Comparison of ENCODE assay signal across 17 cellular contexts in the genomic region with DNA sequence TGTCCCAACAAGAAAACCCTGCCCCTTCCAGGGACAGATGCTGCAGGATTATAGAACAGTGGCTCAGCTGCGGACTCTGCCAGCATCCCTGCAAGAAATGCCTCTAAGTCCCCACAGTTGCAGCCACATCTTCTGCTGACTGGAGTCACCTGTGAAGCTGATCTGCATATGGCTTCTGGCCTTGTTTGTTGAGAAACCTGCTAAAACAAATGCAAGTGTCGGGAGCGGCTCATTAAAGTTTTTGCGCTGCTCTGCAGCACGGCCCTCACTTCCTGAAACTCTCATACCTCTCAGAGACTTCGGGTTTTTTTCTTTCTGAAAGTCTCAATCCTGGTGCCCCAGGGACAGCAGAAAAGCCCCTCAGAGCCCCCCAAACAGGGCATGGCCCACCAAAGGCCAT.
DNase-seq lines count a peak whose midpoint lies in the region; ATAC-seq and TF ChIP-seq lines count a peak whose summit lies in the region.
"Had no signal": no experiment of that assay in that cellular context is flagged by ENCODE, and none has a peak within 500 bp of the region (broad histone marks: within the 10 kb centered on the region; RNA-seq: fewer than 3 reads in every experiment).

No MANE protein-coding gene starts in this region.

- peaks cover 12% of the 10 kb centered on the region for H3K4me1 Mint-ChIP-seq in T-helper 1 cell treated with Interleukin-12 subunit alpha and Interleukin-12 subunit beta and Interleukin-4 antibody, amounts not matched to agents 30 μg/mL and 1 μg/mL, for 36 hours (ENCODE audit: low read depth)
- H3K4me1 Mint-ChIP-seq: CD4-positive, CD25-positive, alpha-beta regulatory T cell had no signal

- no peaks in the 10 kb centered on the region for H3K9me2 ChIP-seq in OCI-LY1 (ENCODE audit: low read depth, low read length)

- no peaks in the 10 kb centered on the region for H3K27me3 Mint-ChIP-seq in T-helper 1 cell treated with Interleukin-12 subunit alpha and Interleukin-12 subunit beta and Interleukin-4 antibody, amounts not matched to agents 30 μg/mL and 1 μg/mL, for 36 hours (ENCODE audit: low read depth)
- H3K27me3 Mint-ChIP-seq: CD4-positive, CD25-positive, alpha-beta regulatory T cell had no signal

- peak overlapping the region; percentile 59 for H3K9ac ChIP-seq in OCI-LY1 (ENCODE audit: low read length)
- no peak overlapping the region for H3K9ac ChIP-seq in colonic mucosa (ENCODE audit: low read depth in 2 of 2, low read length in 2 of 2)

- no peaks in the 10 kb centered on the region for H3K36me3 Mint-ChIP-seq in T-helper 1 cell treated with Interleukin-12 subunit alpha and Interleukin-12 subunit beta and Interleukin-4 antibody, amounts not matched to agents 30 μg/mL and 1 μg/mL, for 36 hours (ENCODE audit: low read depth)
- H3K36me3 Mint-ChIP-seq: CD4-positive, CD25-positive, alpha-beta regulatory T cell; IgD-negative memory B cell had no signal

- no peak overlapping the region for H2AFZ ChIP-seq in OCI-LY1 (ENCODE audit: low read length)

- WGBS in transverse colon (ENCODE audit: low coverage in 1 of 2), 2 donors = 38 to 60% methylated on average over 1 to 6 of the region's 6 CpGs

- DNase-seq in T-helper 1 cell = no peak
- peak; percentile 68 for DNase-seq in colonic mucosa
- peak; percentile 18 for DNase-seq in transverse colon
- DNase-seq in EL = no peak
- no peak for DNase-seq in DMS53 (lab: John Stamatoyannopoulos, UW)
- DNase-seq: CD4-positive, CD25-positive, alpha-beta regulatory T cell; DMS79; Karpas-422; NCI-H1417 treated with DMSO at 0.1 percent for 48 hours; NCI-H187; NCI-H446 treated with DMSO at 0.1 percent for 48 hours; SHP77; SW 1271 had no signal

- peak overlapping the region; percentile 50 for H3K4me2 ChIP-seq in OCI-LY1 (ENCODE audit: low read length)

- H3K27ac Mint-ChIP-seq in T-helper 1 cell treated with Interleukin-12 subunit alpha and Interleukin-12 subunit beta and Interleukin-4 antibody, amounts not matched to agents 30 μg/mL and 1 μg/mL, for 36 hours = no peak overlapping the region
- H3K27ac Mint-ChIP-seq: CD4-positive, CD25-positive, alpha-beta regulatory T cell had no signal

- TF ChIP-seq EP300 in transverse colon (IDR thresholded peaks at IDR 0.05; ENCODE audit: low read depth) = no peak

- H3K27me3 ChIP-seq in OCI-LY1 (ENCODE audit: insufficient read depth, low read length) = no peaks in the 10 kb centered on the region
- H3K27me3 ChIP-seq in colonic mucosa = no peaks in the 10 kb centered on the region
- no peaks in the 10 kb centered on the region for H3K27me3 ChIP-seq in transverse colon

- H3K27ac ChIP-seq in OCI-LY1 (ENCODE audit: low read depth, low read length, poor library complexity, severe bottlenecking) (peak overlapping the region; percentile 97), colonic mucosa (no peak overlapping the region), transverse colon (peak overlapping the region in 1 of 4 donors; percentile 64)

- H3K9me3 ChIP-seq in OCI-LY1 (ENCODE audit: low read length) (no peaks in the 10 kb centered on the region), colonic mucosa (no peaks in the 10 kb centered on the region), transverse colon (no peaks in the 10 kb centered on the region)

- in situ Hi-C loops in transverse colon (cut with MboI; ENCODE audit: low pct_ligation_motif_present in 1 of 4, low pct_unique_long_range_greater_than_20kb in 1 of 4, low sequenced_read_pairs in 3 of 4) = no loop called here

- peak overlapping the region; percentile 31 for H3K4me3 Mint-ChIP-seq in T-helper 1 cell treated with Interleukin-12 subunit alpha and Interleukin-12 subunit beta and Interleukin-4 antibody, amounts not matched to agents 30 μg/mL and 1 μg/mL, for 36 hours
- H3K4me3 Mint-ChIP-seq: CD4-positive, CD25-positive, alpha-beta regulatory T cell; IgD-negative memory B cell had no signal

- no peaks in the 10 kb centered on the region for H3K9me3 Mint-ChIP-seq in T-helper 1 cell treated with Interleukin-12 subunit alpha and Interleukin-12 subunit beta and Interleukin-4 antibody, amounts not matched to agents 30 μg/mL and 1 μg/mL, for 36 hours

- no peaks in the 10 kb centered on the region for H3K36me3 ChIP-seq in OCI-LY1 (ENCODE audit: insufficient read depth, low read length)
- no peaks in the 10 kb centered on the region for H3K36me3 ChIP-seq in colonic mucosa
- no peaks in the 10 kb centered on the region for H3K36me3 ChIP-seq in transverse colon

- H3K4me1 ChIP-seq in OCI-LY1 (ENCODE audit: insufficient read depth, low read length, severe bottlenecking) = peaks cover 92% of the 10 kb centered on the region
- no peaks in the 10 kb centered on the region for H3K4me1 ChIP-seq in colonic mucosa
- H3K4me1 ChIP-seq in transverse colon = peaks cover 0 to 32% (median 2%) of the 10 kb centered on the region in 4 donors

- no peak overlapping the region for H3K4me3 ChIP-seq in OCI-LY1 (ENCODE audit: low read depth, low read length, poor library complexity, severe bottlenecking)
- H3K4me3 ChIP-seq in colonic mucosa = no peak overlapping the region
- H3K4me3 ChIP-seq in transverse colon = no peak overlapping the region

- no peak for ATAC-seq in HG03045 (IDR thresholded peaks at IDR 0.05; ENCODE audit: unreplicated experiment)

- intact Hi-C loops in colonic mucosa (cut with DNase I) (no loop called here), transverse colon (cut with DNase I; ENCODE audit: low total_unique reads) (no loop called here)

- no peak for TF ChIP-seq POLR2A in transverse colon (IDR thresholded peaks at IDR 0.05)

- TF ChIP-seq CTCF in OCI-LY1 (IDR thresholded peaks at IDR 0.05; ENCODE audit: low read length) (no peak), colonic mucosa (IDR thresholded peaks at IDR 0.05) (no peak), transverse colon (IDR thresholded peaks at IDR 0.05) (no peak)

- H3F3A ChIP-seq in OCI-LY1 (ENCODE audit: insufficient read depth, low read length) = no peaks in the 10 kb centered on the region; the same call in 1 of the 2 replicates

- H3K79me2 ChIP-seq in OCI-LY1 (ENCODE audit: insufficient read depth, low read length) = no peaks in the 10 kb centered on the region

- H4K20me1 ChIP-seq in OCI-LY1 (ENCODE audit: insufficient read depth, low read length) = no peaks in the 10 kb centered on the region

Comparison
In these comparisons a context has a peak if more than half of its experiments do, and no peak if none do; other contexts are left out.
1. DNase-seq: peak in colonic mucosa (single experiment) and transverse colon (single experiment); none in T-helper 1 cell (0 of 5), EL (single experiment) and DMS53 (single experiment).